In the genomic region with DNA sequence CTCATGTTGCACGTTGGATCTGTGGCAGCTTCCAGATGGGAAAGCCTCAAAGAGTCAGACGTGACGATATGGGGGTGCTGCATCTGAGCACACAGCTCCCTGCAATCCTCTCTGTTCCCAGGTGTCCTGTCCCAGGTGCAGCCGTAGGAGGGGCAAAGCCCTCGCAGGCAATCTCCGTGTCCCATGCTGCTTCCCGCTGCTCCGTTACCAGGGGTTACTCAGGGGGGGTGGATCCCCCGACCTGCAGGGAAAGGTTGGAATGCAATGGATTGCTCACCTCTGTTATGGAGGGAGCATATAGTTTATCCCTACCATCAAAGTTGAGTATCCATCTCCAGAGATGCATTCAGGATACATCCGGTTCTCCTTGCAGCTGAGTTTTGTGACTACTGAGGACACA, we compare ENCODE assay signal across 6 cellular contexts.
DNase-seq lines count a peak whose midpoint lies in the region; ATAC-seq and TF ChIP-seq lines count a peak whose summit lies in the region.
"Not testable (repeated sequence)": the region's sequence is repeated elsewhere in the genome, so short reads cannot be mapped to it uniquely, and the experiment has no call there.

No MANE protein-coding gene starts in this region.

- not testable (repeated sequence) for H3K4me3 Mint-ChIP-seq in chondrocyte (ENCODE audit: unreplicated experiment); stimulated activated memory B cell treated with anti-CD40 and anti-IgM and Interleukin-4, amounts not matched to agents 10 μg/mL and 1 μg/mL and 100 μg/mL, for 72 hours

- not testable (repeated sequence) for H3K27ac ChIP-seq in right atrium auricular region, upper lobe of right lung

- TF ChIP-seq CTCF in chondrocyte (IDR thresholded peaks at IDR 0.05); right atrium auricular region (IDR thresholded peaks at IDR 0.05); upper lobe of right lung (IDR thresholded peaks at IDR 0.05): not testable (repeated sequence)

- H3K4me1 ChIP-seq in right atrium auricular region, upper lobe of right lung: not testable (repeated sequence)

- DNase-seq in chondrocyte (ENCODE audit: low spot score) (peak; percentile 92), right atrium auricular region (ENCODE audit: low spot score) (peak; percentile 28), mesenteric fat pad (ENCODE audit: low spot score) (peak; percentile 86), posterior vena cava (ENCODE audit: low spot score) (peak; percentile 24), upper lobe of right lung (peak; percentile 61)

- not testable (repeated sequence) for H3K4me3 ChIP-seq in right atrium auricular region, upper lobe of right lung

- H3K9me3 Mint-ChIP-seq in chondrocyte (ENCODE audit: low read depth); stimulated activated memory B cell treated with anti-CD40 and anti-IgM and Interleukin-4, amounts not matched to agents 10 μg/mL and 1 μg/mL and 100 μg/mL, for 72 hours: not testable (repeated sequence)

- H3K36me3 Mint-ChIP-seq in chondrocyte (ENCODE audit: low read depth); stimulated activated memory B cell treated with anti-CD40 and anti-IgM and Interleukin-4, amounts not matched to agents 10 μg/mL and 1 μg/mL and 100 μg/mL, for 72 hours: not testable (repeated sequence)

- not testable (repeated sequence) for H3K27me3 Mint-ChIP-seq in chondrocyte (ENCODE audit: low read depth); stimulated activated memory B cell treated with anti-CD40 and anti-IgM and Interleukin-4, amounts not matched to agents 10 μg/mL and 1 μg/mL and 100 μg/mL, for 72 hours

- not testable (repeated sequence) for H3K27me3 ChIP-seq in right atrium auricular region, upper lobe of right lung

- not testable (repeated sequence) for H3K36me3 ChIP-seq in right atrium auricular region, upper lobe of right lung

- intact Hi-C loops in posterior vena cava (cut with DNase I); upper lobe of right lung (cut with DNase I): not testable (repeated sequence)

- not testable (repeated sequence) for H3K27ac Mint-ChIP-seq in chondrocyte (ENCODE audit: unreplicated experiment); stimulated activated memory B cell treated with anti-CD40 and anti-IgM and Interleukin-4, amounts not matched to agents 10 μg/mL and 1 μg/mL and 100 μg/mL, for 72 hours

- peak; percentile 22 for ATAC-seq in stimulated activated memory B cell treated with anti-CD40 and anti-IgM and Interleukin-4, amounts not matched to agents 10 μg/mL and 1 μg/mL and 100 μg/mL, for 72 hours
- peak; percentile 48 for ATAC-seq in upper lobe of right lung

- H3K4me1 Mint-ChIP-seq in chondrocyte (ENCODE audit: low read depth); stimulated activated memory B cell treated with anti-CD40 and anti-IgM and Interleukin-4, amounts not matched to agents 10 μg/mL and 1 μg/mL and 100 μg/mL, for 72 hours: not testable (repeated sequence)

- H3K9me3 ChIP-seq in right atrium auricular region, upper lobe of right lung: not testable (repeated sequence)

Comparison
In these comparisons a context has a peak if more than half of its experiments do, and no peak if none do; other contexts are left out.
1. DNase-seq: peak in every context shown above with its lines; median percentile 92 in chondrocyte; 86 in mesenteric fat pad; 61 in upper lobe of right lung; 28 in right atrium auricular region; 24 in posterior vena cava.